In genomic region chr16:3190949-3191353, GRCh38 we compare ENCODE assay signal across 11 cellular contexts. TPM values are rescaled to one million over a fixed set of nuclear protein-coding genes. Genes with fewer than 3 reads are reported as not detected.
A peak's percentile ranks its signal among the peaks of the same experiment; 100 is the strongest.
DNase-seq lines count a peak whose midpoint lies in the region; ATAC-seq, FAIRE-seq and TF ChIP-seq lines count a peak whose summit lies in the region.
"Had no signal": no experiment of that assay in that cellular context is flagged by ENCODE, and none has a peak within 500 bp of the region (broad histone marks: within the 10 kb centered on the region; RNA-seq: fewer than 3 reads in every experiment).

No MANE protein-coding gene starts in this region.

- no peaks in the 10 kb centered on the region; the same call in 2 of the 3 replicates for H3K9me3 ChIP-seq in GM12878 (replicated peaks; ENCODE audit: control insufficient read depth, insufficient read depth, low read length)
- H3K9me3 ChIP-seq: testis had no signal

- peak overlapping the region in 1 of 2 donors; percentile 68 for H3K27ac Mint-ChIP-seq in natural killer cell

- in situ Hi-C loops in GM12878 (cut with MboI) (no loop called here), G401 (cut with HindIII; ENCODE audit: low sequenced_read_pairs) (no loop called here)

- no peak for TF ChIP-seq RAD21 in GM12878 (IDR thresholded peaks at IDR 0.05; ENCODE audit: insufficient read depth, low read depth, low read length)

- CTCF ChIA-PET in GM12878 (lab: Yijun Ruan, JAX), result interaction anchor here (1.8 kb wide), 1 partner anchor 19 kb away, joined by 4 read pairs; no protein-coding TSS in a partner anchor

- RAD21 ChIA-PET in GM12878 (lab: Charles Lee; ENCODE audit: unreplicated experiment), result no interaction called here

- H2AFZ ChIP-seq in GM12878 (ENCODE audit: control insufficient read depth, low read depth, low read length), result peak overlapping the region; percentile 70

- no peak overlapping the region for H3K27ac ChIP-seq in GM12878 (ENCODE audit: control insufficient read depth, insufficient read depth)
- H3K27ac ChIP-seq: testis had no signal

- no peaks in the 10 kb centered on the region for H3K79me2 ChIP-seq in GM12878 (ENCODE audit: control insufficient read depth, insufficient read depth, low read length)

- BruUV-seq in GM12878 (replicated peaks; lab: Mats Ljungman, UMichigan), result no TSS peak

- H3K4me1 ChIP-seq in GM12878 (ENCODE audit: control insufficient read depth, insufficient read depth, low read length), result peaks cover 17% of the 10 kb centered on the region
- H3K4me1 ChIP-seq: testis had no signal

- H4K20me1 ChIP-seq in GM12878 (ENCODE audit: control insufficient read depth, insufficient read depth), result no peaks in the 10 kb centered on the region

- SMC1A ChIA-PET in GM12878 (lab: Charles Lee; ENCODE audit: uncharacterized antibody, unreplicated experiment), result no interaction called here

- intact Hi-C loops in GM12878 (cut with micrococcal nuclease; ENCODE audit: unreplicated experiment), result loop anchor here (2.0 to 5.0 kb wide), 2 partner anchors 40 to 91 kb away; partner anchors contain the start of gene ZNF263
- intact Hi-C loops in natural killer cell (cut with micrococcal nuclease), result no loop called here

- H3K27me3 Mint-ChIP-seq in natural killer cell (ENCODE audit: low read depth in 2 of 2), result peaks cover 56 to 66% of the 10 kb centered on the region in 2 donors

- H3K9ac ChIP-seq in GM12878 (ENCODE audit: control insufficient read depth, insufficient read depth, low read length), result no peak overlapping the region

- TF ChIP-seq CTCF in LNCaP clone FGC (IDR thresholded peaks at IDR 0.05; ENCODE audit: control insufficient read depth, extremely low read depth, insufficient read depth), result no peak
- TF ChIP-seq CTCF in GM12878 (IDR thresholded peaks at IDR 0.05 in 2 of 3, conservative IDR thresholded peaks at IDR 0.05 in 1 of 3; ENCODE audit: control insufficient read depth in 2 of 3, extremely low read depth in 1 of 3, insufficient read depth in 1 of 3, low read depth in 3 of 3, low read length in 3 of 3), result no peak
- no peak for TF ChIP-seq CTCF in natural killer cell (IDR thresholded peaks at IDR 0.05)

- H3K27me3 ChIP-seq in GM12878 (replicated peaks in 1 of 2; ENCODE audit: control insufficient read depth in 2 of 2, insufficient read depth in 2 of 2, low read length in 1 of 2), result no peaks in the 10 kb centered on the region; a peak in 1 of 4 replicates
- H3K27me3 ChIP-seq: testis had no signal

- peak overlapping the region; percentile 98 for H3K4me2 ChIP-seq in GM12878 (ENCODE audit: control insufficient read depth, insufficient read depth)

- TF ChIP-seq POLR2A in GM12878 (IDR thresholded peaks at IDR 0.05; ENCODE audit: low read depth, low read length), result no peak

- no peak for TF ChIP-seq EP300 in GM12878 (IDR thresholded peaks at IDR 0.05; ENCODE audit: borderline replicate concordance in 1 of 2, control insufficient read depth in 1 of 2, low read depth in 2 of 2, low read length in 2 of 2)

- peaks cover 36 to 37% of the 10 kb centered on the region in 2 donors for H3K4me1 Mint-ChIP-seq in natural killer cell

- H3K4me3 Mint-ChIP-seq in natural killer cell, result peak overlapping the region; percentile 25

- H3K4me3 ChIP-seq in LNCaP clone FGC (ENCODE audit: low read depth, low read length), result peak overlapping the region; percentile 70
- H3K4me3 ChIP-seq in GM12878, result peak overlapping the region; percentile 41

- H3K36me3 Mint-ChIP-seq in natural killer cell, result peaks cover 6% of the 10 kb centered on the region

- H3K36me3 ChIP-seq in GM12878 (ENCODE audit: control insufficient read depth in 2 of 2, insufficient read depth in 2 of 2, low read length in 1 of 2), result no peaks in the 10 kb centered on the region

- 10% methylated on average over 16 of the region's 16 CpGs for whole genome bisulfite sequencing in GM12878 (ENCODE audit: insufficient coverage, insufficient replicate concordance, low lambda C conversion rate, missing lambda C conversion rate)

- ATAC-seq in GM12878 (peak; percentile 16), natural killer cell (no peak)
- ATAC-seq: sciatic nerve had no signal

- H3K9me3 Mint-ChIP-seq in natural killer cell, result no peaks in the 10 kb centered on the region

- DNase-seq in DMS53 treated with DMSO at 0.1 percent for 48 hours (lab: John Stamatoyannopoulos, UW; ENCODE audit: unreplicated experiment), result peak; percentile 72
- no peak for DNase-seq in LNCaP clone FGC (ENCODE audit: low read depth)
- no peak for DNase-seq in GM12878 (ENCODE audit: low read depth, low spot score)
- no peak for DNase-seq in natural killer cell
- DNase-seq in NCI-H774 (lab: John Stamatoyannopoulos, UW), result no peak
- DNase-seq in C1 segment of cervical spinal cord (lab: John Stamatoyannopoulos, UW), result no peak
- no peak for DNase-seq in NCI-H2081 treated with DMSO at 0.1 percent for 48 hours (lab: John Stamatoyannopoulos, UW)
- DNase-seq in G401 (ENCODE audit: low spot score), result no peak
- DNase-seq: testis had no signal

- POLR2A ChIA-PET in GM12878 (lab: Charles Lee), result interaction anchor here (1.5 kb wide), 1 partner anchor 19 kb away, joined by 3 read pairs; no protein-coding TSS in a partner anchor

- no peak for FAIRE-seq in GM12878 (lab: Jason Lieb, UNC)

TF ChIP-seq in GM12878, 131 proteins besides CTCF, POLR2A, EP300 and RAD21:
- TF ChIP-seq FOS (IDR thresholded peaks at IDR 0.05; ENCODE audit: borderline replicate concordance, extremely low read depth, insufficient read length), result no peak

RNA-seq across cellular contexts. Expression of gene OR1F1, which starts 2.9 kb away (rescaled TPM):
- not detected in 2 replicates for total RNA-seq in GM12878 (2013; cell fraction: nucleolus; rRNA removed)
- not detected in 2 replicates for total RNA-seq in GM12878 (2014; rRNA removed)
- total RNA-seq in GM12878 (2014; rRNA removed; fragmentation: Illumina TruSeq; extraction: Trizol), result not detected in 2 replicates
- not detected in 2 replicates for total RNA-seq in GM12878 (2021)
- polyA plus RNA-seq in GM12878 (2011; ENCODE audit: low read depth), result not detected
- 0.12 TPM in 1 of 2 replicates, not detected in the other for polyA plus RNA-seq in GM12878 (2011; rRNA removed)
- polyA plus RNA-seq in GM12878 (2011; cell fraction: cytosol; rRNA removed), result 0.30 and 0.36 TPM in 2 replicates
- 0.12 TPM in 1 of 2 replicates, not detected in the other for polyA plus RNA-seq in GM12878 (2011; cell fraction: nucleus; rRNA removed)
- polyA plus RNA-seq in GM12878 (2012), result not detected in 2 replicates
- polyA plus RNA-seq in GM12878 (2014; fragmentation: Illumina TruSeq; extraction: Trizol), result 0.10 TPM in 1 of 2 replicates, not detected in the other
- polyA plus RNA-seq in GM12878 (2014; fragmentation: Nextera tagmentation; extraction: Ambion mirVana), result not detected
- polyA plus RNA-seq in GM12878 (2014; rRNA removed), result 0.14 TPM in 1 of 2 replicates, not detected in the other
- not detected for polyA plus RNA-seq in GM12878 (2016; fragmentation: Nextera tagmentation; extraction: Ambion mirVana)
- 1.1 TPM in 1 of 2 replicates, not detected in the other for polyA minus RNA-seq in GM12878 (2011; rRNA and poly(A)+ RNA removed)
- not detected in 2 replicates for polyA minus RNA-seq in GM12878 (2011; cell fraction: cytosol; rRNA and poly(A)+ RNA removed)
- polyA minus RNA-seq in GM12878 (2011; cell fraction: nucleus; rRNA and poly(A)+ RNA removed), result not detected in 2 replicates
- total RNA-seq in natural killer cell, result not detected
- not detected in 2 replicates for total RNA-seq in G401 (2014; rRNA removed; shearing (Covaris generic))
- total RNA-seq: glomerular endothelial cell, sciatic nerve, testis had no signal

RNA-seq across cellular contexts. Expression of gene ZNF200, which starts 44.0 kb away (rescaled TPM):
- total RNA-seq in GM12878 (2013; cell fraction: nucleolus; rRNA removed), result 30.1 and 31.9 TPM in 2 replicates
- total RNA-seq in GM12878 (2014; rRNA removed), result 12.8 and 14.1 TPM in 2 replicates
- 11.5 and 12.1 TPM in 2 replicates for total RNA-seq in GM12878 (2014; rRNA removed; fragmentation: Illumina TruSeq; extraction: Trizol)
- 8.7 and 10.4 TPM in 2 replicates for total RNA-seq in GM12878 (2021)
- 3.1 TPM for polyA plus RNA-seq in GM12878 (2011; ENCODE audit: low read depth)
- polyA plus RNA-seq in GM12878 (2011; rRNA removed), result 6.3 and 7.8 TPM in 2 replicates
- polyA plus RNA-seq in GM12878 (2011; cell fraction: cytosol; rRNA removed), result 4.1 and 4.6 TPM in 2 replicates
- polyA plus RNA-seq in GM12878 (2011; cell fraction: nucleus; rRNA removed), result 8.2 and 10.6 TPM in 2 replicates
- polyA plus RNA-seq in GM12878 (2012), result 4.6 and 5.5 TPM in 2 replicates
- 8.9 and 11.2 TPM in 2 replicates for polyA plus RNA-seq in GM12878 (2014; fragmentation: Illumina TruSeq; extraction: Trizol)
- polyA plus RNA-seq in GM12878 (2014; fragmentation: Nextera tagmentation; extraction: Ambion mirVana), result 1 to 10 TPM; 4.0 to 4.1 TPM
- polyA plus RNA-seq in GM12878 (2014; rRNA removed), result 5.2 and 8.3 TPM in 2 replicates
- polyA plus RNA-seq in GM12878 (2016; fragmentation: Nextera tagmentation; extraction: Ambion mirVana), result 10 to 100 TPM; 12.4 to 13.9 TPM
- 9.2 and 11.3 TPM in 2 replicates for polyA minus RNA-seq in GM12878 (2011; rRNA and poly(A)+ RNA removed)
- polyA minus RNA-seq in GM12878 (2011; cell fraction: cytosol; rRNA and poly(A)+ RNA removed), result 4.0 and 7.1 TPM in 2 replicates
- 9.7 and 17.2 TPM in 2 replicates for polyA minus RNA-seq in GM12878 (2011; cell fraction: nucleus; rRNA and poly(A)+ RNA removed)
- total RNA-seq in natural killer cell, result 10 to 100 TPM in 1 of 3 donors, 1 to 10 TPM in 2; 5.3 to 10.9 (median 5.6) TPM
- 9.8 and 10.1 TPM in 2 replicates for total RNA-seq in G401 (2014; rRNA removed; shearing (Covaris generic))

RNA-seq across cellular contexts. Expression of gene ZNF213, which starts 56.1 kb away (rescaled TPM):
- 2.7 and 6.1 TPM in 2 replicates for total RNA-seq in GM12878 (2013; cell fraction: nucleolus; rRNA removed)
- total RNA-seq in GM12878 (2014; rRNA removed), result 1.1 TPM in 2 replicates
- total RNA-seq in GM12878 (2014; rRNA removed; fragmentation: Illumina TruSeq; extraction: Trizol), result 0.83 and 1.2 TPM in 2 replicates
- total RNA-seq in GM12878 (2021), result 7.2 and 9.4 TPM in 2 replicates
- polyA plus RNA-seq in GM12878 (2011; ENCODE audit: low read depth), result 2.1 TPM
- 0.13 and 0.53 TPM in 2 replicates for polyA plus RNA-seq in GM12878 (2011; rRNA removed)
- polyA plus RNA-seq in GM12878 (2011; cell fraction: cytosol; rRNA removed), result 0.73 and 1.0 TPM in 2 replicates
- 2.0 and 3.8 TPM in 2 replicates for polyA plus RNA-seq in GM12878 (2011; cell fraction: nucleus; rRNA removed)
- polyA plus RNA-seq in GM12878 (2012), result 4.8 and 5.3 TPM in 2 replicates
- 0.22 and 0.91 TPM in 2 replicates for polyA plus RNA-seq in GM12878 (2014; fragmentation: Illumina TruSeq; extraction: Trizol)
- under 1 TPM; 0.55 to 0.58 TPM for polyA plus RNA-seq in GM12878 (2014; fragmentation: Nextera tagmentation; extraction: Ambion mirVana)
- polyA plus RNA-seq in GM12878 (2014; rRNA removed), result 3.1 and 3.2 TPM in 2 replicates
- 1 to 10 TPM; 3.4 to 4.8 TPM for polyA plus RNA-seq in GM12878 (2016; fragmentation: Nextera tagmentation; extraction: Ambion mirVana)
- 0.88 and 1.6 TPM in 2 replicates for polyA minus RNA-seq in GM12878 (2011; rRNA and poly(A)+ RNA removed)
- polyA minus RNA-seq in GM12878 (2011; cell fraction: cytosol; rRNA and poly(A)+ RNA removed), result 1.2 and 1.9 TPM in 2 replicates
- 1.1 and 2.1 TPM in 2 replicates for polyA minus RNA-seq in GM12878 (2011; cell fraction: nucleus; rRNA and poly(A)+ RNA removed)
- total RNA-seq in natural killer cell, result 1 to 10 TPM; 4.8 to 6.8 (median 5.1) TPM
- 0.31 and 0.61 TPM in 2 replicates for total RNA-seq in G401 (2014; rRNA removed; shearing (Covaris generic))
